Comparison of ENCODE assay signal across 9 cellular contexts in genomic region chr1:230713915-230714764, GRCh38.
A peak's percentile ranks its signal among the peaks of the same experiment; 100 is the strongest.
DNase-seq lines count a peak whose midpoint lies in the region; ATAC-seq and FAIRE-seq lines count a peak whose summit lies in the region.
"Had no signal": no experiment of that assay in that cellular context is flagged by ENCODE, and none has a peak within 500 bp of the region (broad histone marks: within the 10 kb centered on the region; RNA-seq: fewer than 3 reads in every experiment).

Gene AGT, minus strand, starts transcription at chr1:230714122. Its CDS starts 3,299 bp downstream, at chr1:230710823.

- ATAC-seq in GM19467 (IDR thresholded peaks at IDR 0.05; ENCODE audit: unreplicated experiment) (no peak), GM19463 (IDR thresholded peaks at IDR 0.05; ENCODE audit: unreplicated experiment) (no peak)

- DNase-seq in NCI-H2171 treated with DMSO at 0.1 percent for 48 hours (lab: John Stamatoyannopoulos, UW) (peak; percentile 24), NCI-H2171 (lab: John Stamatoyannopoulos, UW) (no peak), cerebellar nuclear complex (lab: John Stamatoyannopoulos, UW) (peak; percentile 79 to 94), medulla oblongata (ENCODE audit: extremely low spot score) (peak; percentile 92), urothelium cell line (ENCODE audit: low spot score) (peak; percentile 51), DMS79 (lab: John Stamatoyannopoulos, UW) (no peak)

- FAIRE-seq in urothelium cell line (lab: Jason Lieb, UNC) = no peak
- FAIRE-seq: A204.1 had no signal

Comparison
In these comparisons a context has a peak if more than half of its experiments do, and no peak if none do; other contexts are left out.
1. DNase-seq: peak in NCI-H2171 treated with DMSO at 0.1 percent for 48 hours (single experiment), cerebellar nuclear complex (2 of 2), medulla oblongata (single experiment) and urothelium cell line (single experiment); none in NCI-H2171 (single experiment) and DMS79 (single experiment).